Comparison of ENCODE assay signal across 8 cellular contexts in the genomic region with DNA sequence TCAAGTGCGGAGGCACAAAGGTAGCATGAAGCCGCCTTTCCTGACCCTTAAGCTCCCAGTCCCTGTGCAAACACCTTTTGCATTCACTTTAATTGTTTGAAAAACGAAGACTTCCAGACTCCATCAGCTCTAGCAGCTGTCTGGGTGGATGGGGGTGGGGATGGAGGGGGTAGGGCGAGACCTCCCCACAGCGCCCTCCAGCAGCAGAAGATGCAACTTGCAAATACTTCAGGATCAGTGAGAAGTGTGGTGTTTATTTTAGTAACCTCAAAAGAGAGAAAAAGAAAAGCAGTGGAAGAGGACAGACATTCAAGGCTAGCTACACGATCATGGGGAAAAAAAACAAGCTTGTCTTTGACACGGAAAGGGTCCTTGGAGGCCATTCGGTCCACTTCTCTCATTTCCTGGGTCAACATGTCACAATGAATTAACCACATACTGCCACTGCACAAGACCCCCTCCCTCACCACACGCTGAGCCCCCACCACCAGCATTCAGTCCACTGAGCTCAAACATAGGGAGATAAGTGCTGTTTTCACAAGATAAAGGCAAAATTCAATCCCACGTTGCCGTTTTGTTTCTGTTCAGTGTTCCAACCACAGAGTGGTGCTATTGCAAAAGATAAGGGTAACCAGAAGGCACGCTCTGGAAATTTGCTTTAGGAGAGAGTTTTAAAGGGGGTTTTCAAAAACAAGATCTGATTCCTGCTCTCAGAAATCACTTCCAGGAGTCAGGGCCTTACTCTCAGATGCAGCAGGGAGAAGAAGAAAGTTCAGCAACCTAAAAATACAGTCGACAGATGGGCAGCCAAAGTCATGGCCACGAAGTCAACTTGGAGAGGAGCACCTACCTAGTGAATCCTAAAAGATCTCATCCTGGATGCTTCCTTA. TPM values are rescaled to one million over a fixed set of nuclear protein-coding genes. Genes with fewer than 3 reads are reported as not detected.
DNase-seq lines count a peak whose midpoint lies in the region; ATAC-seq and TF ChIP-seq lines count a peak whose summit lies in the region.

No MANE protein-coding gene starts in this region.

- in situ Hi-C loops in mammary epithelial cell (cut with MboI; ENCODE audit: low sequenced_read_pairs in 2 of 2) = no loop called here

- H3K36me3 ChIP-seq in Caco-2 (ENCODE audit: control insufficient read depth, insufficient read depth, low read length) (no peaks in the 10 kb centered on the region), mammary epithelial cell (ENCODE audit: insufficient read depth, low read length) (no peaks in the 10 kb centered on the region)

- dilution Hi-C loops in mammary epithelial cell (cut with HindIII; ENCODE audit: low sequenced_read_pairs) = no loop called here

- POLR2A ChIA-PET in Caco-2 (lab: Charles Lee) = no interaction called here

- intact Hi-C loops in Caco-2 (cut with micrococcal nuclease; ENCODE audit: unreplicated experiment) = loop anchor here (1.0 to 5.0 kb wide), 6 partner anchors 14 to 444 kb away; no protein-coding TSS in a partner anchor
- intact Hi-C loops in mammary epithelial cell (cut with micrococcal nuclease) = loop anchor here (2.0 to 5.0 kb wide), 2 partner anchors 220 to 609 kb away; no protein-coding TSS in a partner anchor

- H3K4me1 Mint-ChIP-seq in Caco-2 (ENCODE audit: low read depth, unreplicated experiment) = peaks cover 26% of the 10 kb centered on the region
- H3K4me1 Mint-ChIP-seq in activated T-helper 17 cell treated with anti-CD3 and anti-CD28 coated beads, Interleukin-2, amount 50 U/mL, for 72 hours = no peaks in the 10 kb centered on the region

- BruUV-seq in Caco-2 (replicated peaks; lab: Mats Ljungman, UMichigan) = no TSS peak
- BruUV-seq in mammary epithelial cell (replicated peaks; lab: Mats Ljungman, UMichigan) = no TSS peak

- no peak overlapping the region for H3K9ac ChIP-seq in mammary epithelial cell (ENCODE audit: insufficient read depth, low read length)

- H3K4me3 Mint-ChIP-seq in Caco-2 (ENCODE audit: unreplicated experiment) = peak overlapping the region; percentile 52
- no peak overlapping the region for H3K4me3 Mint-ChIP-seq in activated T-helper 17 cell treated with anti-CD3 and anti-CD28 coated beads, Interleukin-2, amount 50 U/mL, for 72 hours

- no peak for ATAC-seq in GM18520 (IDR thresholded peaks at IDR 0.05; ENCODE audit: unreplicated experiment)
- ATAC-seq in activated T-helper 17 cell treated with anti-CD3 and anti-CD28 coated beads, Interleukin-2, amount 50 U/mL, for 72 hours (replicated peaks) = no peak

- H3K4me1 ChIP-seq in Caco-2 (peaks cover 19% of the 10 kb centered on the region), mammary epithelial cell (ENCODE audit: insufficient read depth, low read length) (peaks cover 7% of the 10 kb centered on the region)

- H3K4me2 ChIP-seq in mammary epithelial cell (ENCODE audit: insufficient read depth, low read depth, low read length) = no peak overlapping the region

- no peaks in the 10 kb centered on the region for H3K79me2 ChIP-seq in mammary epithelial cell (ENCODE audit: insufficient read depth, low read length)

- no peaks in the 10 kb centered on the region for H4K20me1 ChIP-seq in mammary epithelial cell (ENCODE audit: insufficient read depth, low read length)

- no peaks in the 10 kb centered on the region for H3K9me3 ChIP-seq in Caco-2
- H3K9me3 ChIP-seq in mammary epithelial cell (replicated peaks; ENCODE audit: insufficient read depth, low read length) = no peaks in the 10 kb centered on the region

- no peak overlapping the region for H3K27ac ChIP-seq in mammary epithelial cell (ENCODE audit: insufficient read depth, low read depth, low read length)

- peak overlapping the region; percentile 32 for H3K27ac Mint-ChIP-seq in Caco-2 (ENCODE audit: unreplicated experiment)
- H3K27ac Mint-ChIP-seq in activated T-helper 17 cell treated with anti-CD3 and anti-CD28 coated beads, Interleukin-2, amount 50 U/mL, for 72 hours = no peak overlapping the region

- CTCF ChIA-PET in Caco-2 (lab: Charles Lee) (interaction anchor here (0.5 to 1.9 kb wide), 21 partner anchors 9 to 609 kb away, joined by 3 to 19 read pairs (median 4); no protein-coding TSS in a partner anchor), mammary epithelial cell (lab: Charles Lee; ENCODE audit: low non-redundant PET) (interaction anchor here (0.6 kb wide), 2 partner anchors 255 to 1546 kb away, joined by 5 to 7 read pairs; no protein-coding TSS in a partner anchor)

- WGBS in mammary epithelial cell (ENCODE audit: low coverage, missing lambda C conversion rate) = 44% methylated on average over 12 of the region's 14 CpGs

- no peak overlapping the region for H2AFZ ChIP-seq in mammary epithelial cell (ENCODE audit: low read depth, low read length)

- H3K36me3 Mint-ChIP-seq in Caco-2 (ENCODE audit: insufficient read depth, unreplicated experiment) = no peaks in the 10 kb centered on the region
- peaks cover 5% of the 10 kb centered on the region for H3K36me3 Mint-ChIP-seq in activated T-helper 17 cell treated with anti-CD3 and anti-CD28 coated beads, Interleukin-2, amount 50 U/mL, for 72 hours (ENCODE audit: low read depth)

- peak in 1 of 2 experiments; percentile 43 for DNase-seq in Caco-2
- peak; percentile 56 for DNase-seq in M059J (ENCODE audit: low read depth)
- no peak for DNase-seq in mammary epithelial cell
- peak; percentile 51 to 63 for DNase-seq in lung microvascular endothelial cell (ENCODE audit: low read depth in 2 of 2)
- DNase-seq in NCI-H2171 treated with DMSO at 0.1 percent for 48 hours (lab: John Stamatoyannopoulos, UW) = no peak
- DNase-seq in activated naive CD4-positive, alpha-beta T cell treated with anti-CD3 and anti-CD28 coated beads, Interleukin-2, amount 50 U/mL, for 16 hours = no peak

- H3K4me3 ChIP-seq in Caco-2 (ENCODE audit: low read depth, low read length) (no peak overlapping the region), mammary epithelial cell (replicated peaks in 1 of 3; ENCODE audit: insufficient read depth in 1 of 3, low read depth in 2 of 3, low read length in 3 of 3) (no peak overlapping the region)

- no peaks in the 10 kb centered on the region for H3K27me3 Mint-ChIP-seq in Caco-2 (ENCODE audit: insufficient read depth, unreplicated experiment)
- H3K27me3 Mint-ChIP-seq in activated T-helper 17 cell treated with anti-CD3 and anti-CD28 coated beads, Interleukin-2, amount 50 U/mL, for 72 hours = peaks cover 42% of the 10 kb centered on the region

- no peaks in the 10 kb centered on the region for H3K9me3 Mint-ChIP-seq in Caco-2 (ENCODE audit: unreplicated experiment)
- H3K9me3 Mint-ChIP-seq in activated T-helper 17 cell treated with anti-CD3 and anti-CD28 coated beads, Interleukin-2, amount 50 U/mL, for 72 hours = no peaks in the 10 kb centered on the region

- peak; percentile 46 to 56 for TF ChIP-seq CTCF in Caco-2 (IDR thresholded peaks at IDR 0.05; ENCODE audit: insufficient read depth in 1 of 2, low read depth in 1 of 2, low read length in 1 of 2, severe bottlenecking in 1 of 2, unreplicated experiment in 1 of 2)
- TF ChIP-seq CTCF in mammary epithelial cell (conservative IDR thresholded peaks at IDR 0.05 in 1 of 2, IDR thresholded peaks at IDR 0.05 in 1 of 2; ENCODE audit: extremely low read depth in 1 of 2, insufficient read depth in 1 of 2, low read depth in 1 of 2, low read length in 2 of 2) = peak; percentile 5 to 39

- H3K27me3 ChIP-seq in Caco-2 (replicated peaks; ENCODE audit: control insufficient read depth, insufficient read depth, low read length) (no peaks in the 10 kb centered on the region), mammary epithelial cell (ENCODE audit: insufficient read depth, low read length) (peaks cover 33% of the 10 kb centered on the region)

RNA-seq across cellular contexts. Expression of gene NTF3, which starts 3.3 kb away (rescaled TPM):
- 5.3 and 7.5 TPM in 2 replicates for total RNA-seq in Caco-2 (2022)
- total RNA-seq in M059J (2014; rRNA removed; shearing (Covaris generic)) = 1.5 and 1.7 TPM in 2 replicates
- total RNA-seq in mammary epithelial cell = not detected
- polyA plus RNA-seq in mammary epithelial cell = not detected
- polyA minus RNA-seq in mammary epithelial cell = not detected
- total RNA-seq in lung microvascular endothelial cell = under 0.01 and 0.20 TPM in 2 replicates
- not detected for total RNA-seq in activated T-helper 17 cell treated with anti-CD3 and anti-CD28 coated beads, Interleukin-2, amount 50 U/mL, for 72 hours

Comparison
In these comparisons a context has a peak if more than half of its experiments do, and no peak if none do; other contexts are left out.
1. DNase-seq: peak in M059J (single experiment) and lung microvascular endothelial cell (2 of 2); none in mammary epithelial cell (single experiment), NCI-H2171 treated with DMSO at 0.1 percent for 48 hours (single experiment) and activated naive CD4-positive, alpha-beta T cell treated with anti-CD3 and anti-CD28 coated beads, Interleukin-2, amount 50 U/mL, for 16 hours (single experiment).